Comparison of ENCODE assay signal across 8 cellular contexts in genomic region chr3:150545419-150546225, GRCh38. TPM values are rescaled to one million over a fixed set of nuclear protein-coding genes. Genes with fewer than 3 reads are reported as not detected.
A peak's percentile ranks its signal among the peaks of the same experiment; 100 is the strongest.
DNase-seq lines count a peak whose midpoint lies in the region; ATAC-seq, FAIRE-seq and TF ChIP-seq lines count a peak whose summit lies in the region.

No MANE protein-coding gene starts in this region.

- H3K4me1 Mint-ChIP-seq in IgD-negative memory B cell = peaks cover 24 to 41% (median 36%) of the 10 kb centered on the region in 3 donors
- H3K4me1 Mint-ChIP-seq in activated CD4-positive, alpha-beta T cell treated with anti-CD3 and anti-CD28 coated beads for 36 hours = peaks cover 66% of the 10 kb centered on the region
- peaks cover 24 to 46% of the 10 kb centered on the region in 2 donors for H3K4me1 Mint-ChIP-seq in effector memory CD8-positive, alpha-beta T cell (ENCODE audit: low read depth in 2 of 2)
- H3K4me1 Mint-ChIP-seq in stimulated activated effector memory CD8-positive, alpha-beta T cell treated with anti-CD3 and anti-CD28 coated beads, Interleukin-12 subunit alpha, Interleukin-12 subunit beta, amount 100 ng/mL, for 72 hours = peaks cover 34% of the 10 kb centered on the region

- no peaks in the 10 kb centered on the region for H3K9me3 Mint-ChIP-seq in IgD-negative memory B cell
- H3K9me3 Mint-ChIP-seq in activated CD4-positive, alpha-beta T cell treated with anti-CD3 and anti-CD28 coated beads for 36 hours (ENCODE audit: low read depth) = no peaks in the 10 kb centered on the region
- H3K9me3 Mint-ChIP-seq in effector memory CD8-positive, alpha-beta T cell = no peaks in the 10 kb centered on the region
- no peaks in the 10 kb centered on the region for H3K9me3 Mint-ChIP-seq in stimulated activated effector memory CD8-positive, alpha-beta T cell treated with anti-CD3 and anti-CD28 coated beads, Interleukin-12 subunit alpha, Interleukin-12 subunit beta, amount 100 ng/mL, for 72 hours

- H3K27ac Mint-ChIP-seq in IgD-negative memory B cell = peak overlapping the region; percentile 97 to 98 (median 97)
- peak overlapping the region; percentile 96 for H3K27ac Mint-ChIP-seq in activated CD4-positive, alpha-beta T cell treated with anti-CD3 and anti-CD28 coated beads for 36 hours
- H3K27ac Mint-ChIP-seq in effector memory CD8-positive, alpha-beta T cell = peak overlapping the region; percentile 94 to 97
- peak overlapping the region; percentile 98 for H3K27ac Mint-ChIP-seq in stimulated activated effector memory CD8-positive, alpha-beta T cell treated with anti-CD3 and anti-CD28 coated beads, Interleukin-12 subunit alpha, Interleukin-12 subunit beta, amount 100 ng/mL, for 72 hours

- CTCF ChIA-PET in AG04449 (lab: Yijun Ruan, JAX) = interaction anchor here (0.7 to 2.1 kb wide), 2 partner anchors 18 to 610 kb away, joined by 4 to 8 read pairs; no protein-coding TSS in a partner anchor
- CTCF ChIA-PET in activated CD4-positive, alpha-beta T cell treated with anti-CD3 and anti-CD28 coated beads for 36 hours (lab: Charles Lee) = interaction anchor here (0.6 to 2.3 kb wide), 6 partner anchors 10 to 640 kb away, joined by 3 to 5 read pairs (median 3); partner anchors contain the start of gene SELENOT

- no peaks in the 10 kb centered on the region for H3K4me1 ChIP-seq in mesodermal cell (ENCODE audit: control insufficient read depth, insufficient read depth, low read length, poor library complexity, severe bottlenecking)

- 0% methylated on average over 31 to 42 of the region's 54 CpGs for WGBS in mesodermal cell (ENCODE audit: insufficient coverage in 2 of 2), 2 experiments

- H3K27ac ChIP-seq in mesodermal cell (ENCODE audit: low read depth, low read length, severe bottlenecking) = peak overlapping the region; percentile 98

- FAIRE-seq in RCC 7860 (lab: Jason Lieb, UNC) = no peak

- H3K4me3 ChIP-seq in AG04449 (ENCODE audit: low read depth, low read length) (peak overlapping the region; percentile 87), mesodermal cell (ENCODE audit: extremely low read depth, insufficient read depth, low read length, poor library complexity, severe bottlenecking) (peak overlapping the region; percentile 91)

- POLR2A ChIA-PET in AG04449 (lab: Yijun Ruan, JAX) = interaction anchor here (1.0 to 1.6 kb wide), 8 partner anchors 8 to 576 kb away, joined by 3 to 9 read pairs (median 4); partner anchors contain the start of gene SIAH2
- POLR2A ChIA-PET in activated CD4-positive, alpha-beta T cell treated with anti-CD3 and anti-CD28 coated beads for 36 hours (lab: Charles Lee) = interaction anchor here (0.6 to 2.3 kb wide), 8 partner anchors 13 to 218 kb away, joined by 3 to 8 read pairs (median 4); partner anchors contain the start of genes SELENOT, SIAH2 and TSC22D2

- TF ChIP-seq CTCF in AG04449 (IDR thresholded peaks at IDR 0.05; ENCODE audit: insufficient read depth, low read length, missing control alignments) = no peak

- H3K36me3 Mint-ChIP-seq in IgD-negative memory B cell = no peaks in the 10 kb centered on the region
- H3K36me3 Mint-ChIP-seq in activated CD4-positive, alpha-beta T cell treated with anti-CD3 and anti-CD28 coated beads for 36 hours (ENCODE audit: low read depth) = peaks cover 61% of the 10 kb centered on the region
- peaks cover 51% of the 10 kb centered on the region for H3K36me3 Mint-ChIP-seq in effector memory CD8-positive, alpha-beta T cell (ENCODE audit: insufficient read depth)
- peaks cover 82% of the 10 kb centered on the region for H3K36me3 Mint-ChIP-seq in stimulated activated effector memory CD8-positive, alpha-beta T cell treated with anti-CD3 and anti-CD28 coated beads, Interleukin-12 subunit alpha, Interleukin-12 subunit beta, amount 100 ng/mL, for 72 hours

- intact Hi-C loops in activated CD4-positive, alpha-beta T cell treated with anti-CD3 and anti-CD28 coated beads for 36 hours (cut with DNase I, micrococcal nuclease) = loop anchor here (1.0 to 5.0 kb wide), 12 partner anchors 37 to 1712 kb away; partner anchors contain the start of genes ERICH6 (in 2 of the 2), RNF13 (in 2 of the 2), SELENOT (in 2 of the 2) and SIAH2 (in 2 of the 2)

- H3K9me3 ChIP-seq in mesodermal cell (ENCODE audit: control insufficient read depth, low read length) = no peaks in the 10 kb centered on the region

- DNase-seq in AG04449 (ENCODE audit: low read depth, low spot score) = no peak
- DNase-seq in activated CD4-positive, alpha-beta T cell treated with anti-CD3 and anti-CD28 coated beads for 36 hours = peak; percentile 66
- peak in 1 of 3 experiments; percentile 26 for DNase-seq in effector memory CD8-positive, alpha-beta T cell
- peak in 1 of 2 donors; percentile 34 for DNase-seq in stimulated activated effector memory CD8-positive, alpha-beta T cell treated with anti-CD3 and anti-CD28 coated beads, Interleukin-12 subunit alpha, Interleukin-12 subunit beta, amount 100 ng/mL, for 72 hours (ENCODE audit: low spot score in 2 of 2)
- DNase-seq in RCC 7860 (ENCODE audit: low spot score) = no peak

- no peaks in the 10 kb centered on the region for H3K27me3 Mint-ChIP-seq in IgD-negative memory B cell
- no peaks in the 10 kb centered on the region for H3K27me3 Mint-ChIP-seq in activated CD4-positive, alpha-beta T cell treated with anti-CD3 and anti-CD28 coated beads for 36 hours
- no peaks in the 10 kb centered on the region for H3K27me3 Mint-ChIP-seq in effector memory CD8-positive, alpha-beta T cell

- H3K36me3 ChIP-seq in mesodermal cell (ENCODE audit: control insufficient read depth, insufficient read depth, low read length) = peaks cover 42% of the 10 kb centered on the region

- H3K4me3 Mint-ChIP-seq in IgD-negative memory B cell = peak overlapping the region; percentile 94 to 97 (median 96)
- H3K4me3 Mint-ChIP-seq in activated CD4-positive, alpha-beta T cell treated with anti-CD3 and anti-CD28 coated beads for 36 hours = peak overlapping the region; percentile 90
- peak overlapping the region; percentile 87 to 92 for H3K4me3 Mint-ChIP-seq in effector memory CD8-positive, alpha-beta T cell
- peak overlapping the region; percentile 94 for H3K4me3 Mint-ChIP-seq in stimulated activated effector memory CD8-positive, alpha-beta T cell treated with anti-CD3 and anti-CD28 coated beads, Interleukin-12 subunit alpha, Interleukin-12 subunit beta, amount 100 ng/mL, for 72 hours

- peak; percentile 9 for ATAC-seq in GM19025 (IDR thresholded peaks at IDR 0.05; ENCODE audit: low read depth, unreplicated experiment)
- ATAC-seq in activated CD4-positive, alpha-beta T cell treated with anti-CD3 and anti-CD28 coated beads for 36 hours = peak; percentile 6
- ATAC-seq in effector memory CD8-positive, alpha-beta T cell (replicated peaks) = peak; percentile 6
- peak; percentile 14 for ATAC-seq in stimulated activated effector memory CD8-positive, alpha-beta T cell treated with anti-CD3 and anti-CD28 coated beads, Interleukin-12 subunit alpha, Interleukin-12 subunit beta, amount 100 ng/mL, for 72 hours

RNA-seq across cellular contexts. Expression of gene SERP1, which starts 0.7 kb away (rescaled TPM):
- polyA plus RNA-seq in IgD-negative memory B cell = 120 TPM
- 10 to 100 TPM; 84.6 to 96.1 TPM for total RNA-seq in activated CD4-positive, alpha-beta T cell treated with anti-CD3 and anti-CD28 coated beads for 36 hours
- 115 TPM for polyA plus RNA-seq in mesodermal cell (2013, experiment 1 of 2)
- 108 TPM for polyA plus RNA-seq in mesodermal cell (2013, experiment 2 of 2)

RNA-seq across cellular contexts. Expression of gene EIF2A, which starts 1.0 kb away (rescaled TPM):
- 34.1 TPM for polyA plus RNA-seq in IgD-negative memory B cell
- total RNA-seq in activated CD4-positive, alpha-beta T cell treated with anti-CD3 and anti-CD28 coated beads for 36 hours = 100 to 1,000 TPM; 119 to 182 TPM
- 110 TPM for polyA plus RNA-seq in mesodermal cell (2013, experiment 1 of 2)
- polyA plus RNA-seq in mesodermal cell (2013, experiment 2 of 2) = 129 TPM

RNA-seq across cellular contexts. Expression of gene SELENOT, which starts 57.5 kb away (rescaled TPM):
- 213 TPM for polyA plus RNA-seq in IgD-negative memory B cell
- total RNA-seq in activated CD4-positive, alpha-beta T cell treated with anti-CD3 and anti-CD28 coated beads for 36 hours = 100 to 1,000 TPM in 1 of 2 experiments, 10 to 100 TPM in 1; 88.6 to 134 TPM
- polyA plus RNA-seq in mesodermal cell (2013, experiment 1 of 2) = 108 TPM
- polyA plus RNA-seq in mesodermal cell (2013, experiment 2 of 2) = 104 TPM
